ENCODE assay signal across 23 cellular contexts in genomic region chr4:186074189-186074588, GRCh38. TPM values are rescaled to one million over a fixed set of nuclear protein-coding genes. Genes with fewer than 3 reads are reported as not detected.
DNase-seq lines count a peak whose midpoint lies in the region; ATAC-seq and TF ChIP-seq lines count a peak whose summit lies in the region.
"Had no signal": no experiment of that assay in that cellular context is flagged by ENCODE, and none has a peak within 500 bp of the region (broad histone marks: within the 10 kb centered on the region; RNA-seq: fewer than 3 reads in every experiment).

No MANE protein-coding gene starts in this region.

- H3K4me3 ChIP-seq in left ventricle myocardium inferior (no peak overlapping the region), upper lobe of left lung (no peak overlapping the region)
- H3K4me3 ChIP-seq: SJCRH30, suprapubic skin had no signal

- no peak overlapping the region for H3K27ac ChIP-seq in left ventricle myocardium inferior (replicated peaks)
- H3K27ac ChIP-seq in upper lobe of left lung, result peak overlapping the region; percentile 0 to 71 (median 32)
- H3K27ac ChIP-seq: C4-2B, SJCRH30, suprapubic skin had no signal

- peak; percentile 39 for ATAC-seq in Right ventricle myocardium inferior
- peak; percentile 53 to 73 for ATAC-seq in left cardiac atrium
- peak; percentile 75 to 94 for ATAC-seq in upper lobe of left lung (ENCODE audit: low FRiP score in 2 of 2)
- ATAC-seq in HG02938 (IDR thresholded peaks at IDR 0.05; ENCODE audit: unreplicated experiment), result no peak
- ATAC-seq: effector memory CD8-positive, alpha-beta T cell; natural killer cell treated with Interleukin-12 subunit alpha and Interleukin-12 subunit beta and Interleukin-15 and Interleukin-18, amount 100 ng/mL, for 72 hours; PC-3; T-helper 17 cell had no signal

- peaks cover 12% of the 10 kb centered on the region for H3K4me1 ChIP-seq in left ventricle myocardium inferior
- H3K4me1 ChIP-seq in upper lobe of left lung, result peaks cover 10 to 23% (median 14%) of the 10 kb centered on the region in 4 donors
- H3K4me1 ChIP-seq: SJCRH30 had no signal

- peak in 2 of 4 donors; percentile 35 to 45 for TF ChIP-seq POLR2A in upper lobe of left lung (IDR thresholded peaks at IDR 0.05)

- H3K36me3 ChIP-seq in left ventricle myocardium inferior (no peaks in the 10 kb centered on the region), upper lobe of left lung (peaks cover 0 to 5% (median 2%) of the 10 kb centered on the region in 4 donors)
- H3K36me3 ChIP-seq: SJCRH30, suprapubic skin had no signal

- WGBS in upper lobe of left lung, 2 donors, result 52 to 53% methylated on average over 7 of the region's 7 CpGs

- no peaks in the 10 kb centered on the region for H3K9me3 ChIP-seq in left ventricle myocardium inferior (replicated peaks)
- H3K9me3 ChIP-seq in upper lobe of left lung, result no peaks in the 10 kb centered on the region
- H3K9me3 ChIP-seq: SJCRH30, suprapubic skin had no signal

- TF ChIP-seq EP300 in upper lobe of left lung (IDR thresholded peaks at IDR 0.05), result peak in 3 of 4 donors; percentile 52 to 91 (median 64)

- no peak for TF ChIP-seq CTCF in left ventricle myocardium inferior (IDR thresholded peaks at IDR 0.05; ENCODE audit: borderline replicate concordance)
- TF ChIP-seq CTCF in upper lobe of left lung (IDR thresholded peaks at IDR 0.05), result no peak

- H3K27me3 ChIP-seq in left ventricle myocardium inferior (ENCODE audit: low read depth), result no peaks in the 10 kb centered on the region
- H3K27me3 ChIP-seq in upper lobe of left lung, result no peaks in the 10 kb centered on the region
- H3K27me3 ChIP-seq: SJCRH30, suprapubic skin had no signal

- intact Hi-C loops in Right ventricle myocardium inferior (cut with DNase I) (no loop called here), left ventricle myocardium inferior (cut with micrococcal nuclease) (no loop called here), left cardiac atrium (cut with DNase I) (loop anchor here (2.0 to 10.0 kb wide), 2 partner anchors 61 kb away; no protein-coding TSS in a partner anchor)

- DNase-seq in Right ventricle myocardium inferior (ENCODE audit: missing footprints) (no peak), left ventricle myocardium inferior (no peak), left cardiac atrium (no peak), mucosa of gallbladder (ENCODE audit: low spot score) (peak; percentile 48), upper lobe of left lung (peak in 1 of 2 donors; percentile 92), GM19240 (ENCODE audit: insufficient read length, low spot score) (no peak), GF-D8 (lab: John Stamatoyannopoulos, UW) (no peak)
- DNase-seq: activated CD4-positive, alpha-beta T cell treated with anti-CD3 and anti-CD28 coated beads, Interleukin-2, amount 50 U/mL, for 48 hours; activated naive CD4-positive, alpha-beta T cell; central memory CD4-positive, alpha-beta T cell; effector memory CD8-positive, alpha-beta T cell; glutamatergic neuron; HCEC 1CT; NCI-H2081 treated with DMSO at 0.1 percent for 48 hours; NCI-H748 treated with DMSO at 0.1 percent for 48 hours; PC-3; SJCRH30; stimulated activated CD8-positive, alpha-beta memory T cell treated with anti-CD3 and anti-CD28 coated beads, Interleukin-4, amount 100 ng/mL, for 48 hours; T-helper 17 cell had no signal

RNA-seq across cellular contexts. Expression of gene TLR3, which starts 5.2 kb away (rescaled TPM):
- total RNA-seq in Right ventricle myocardium inferior (5.2 TPM), left ventricle myocardium inferior (4.9 TPM), left cardiac atrium (1 to 10 TPM; 5.3 to 8.6 TPM), mucosa of gallbladder (30.2 TPM), upper lobe of left lung (10 to 100 TPM in 4 of 6 donors, 1 to 10 TPM in 2; 1.9 to 20.0 (median 14.4) TPM)
- total RNA-seq: SJCRH30 had no signal

RNA-seq across cellular contexts. Expression of gene FAM149A, which starts 30.3 kb away (rescaled TPM):
- 13.9 TPM for total RNA-seq in Right ventricle myocardium inferior
- 12.2 TPM for total RNA-seq in left ventricle myocardium inferior
- total RNA-seq in left cardiac atrium, result 10 to 100 TPM in 1 of 2 donors, 1 to 10 TPM in 1; 9.6 to 13.1 TPM
- total RNA-seq in mucosa of gallbladder, result 38.2 TPM
- total RNA-seq in upper lobe of left lung, result 10 to 100 TPM; 11.0 to 43.5 (median 19.2) TPM
- total RNA-seq: natural killer cell treated with Interleukin-12 subunit alpha and Interleukin-12 subunit beta and Interleukin-15 and Interleukin-18, amount 100 ng/mL, for 72 hours had no signal

Comparison
In these comparisons a context has a peak if more than half of its experiments do, and no peak if none do; other contexts are left out.
1. intact Hi-C loops: an anchor here in left cardiac atrium (2.0 to 10.0 kb wide); none called in Right ventricle myocardium inferior and left ventricle myocardium inferior.